Comparison of ENCODE assay signal across 10 cellular contexts in the genomic region with DNA sequence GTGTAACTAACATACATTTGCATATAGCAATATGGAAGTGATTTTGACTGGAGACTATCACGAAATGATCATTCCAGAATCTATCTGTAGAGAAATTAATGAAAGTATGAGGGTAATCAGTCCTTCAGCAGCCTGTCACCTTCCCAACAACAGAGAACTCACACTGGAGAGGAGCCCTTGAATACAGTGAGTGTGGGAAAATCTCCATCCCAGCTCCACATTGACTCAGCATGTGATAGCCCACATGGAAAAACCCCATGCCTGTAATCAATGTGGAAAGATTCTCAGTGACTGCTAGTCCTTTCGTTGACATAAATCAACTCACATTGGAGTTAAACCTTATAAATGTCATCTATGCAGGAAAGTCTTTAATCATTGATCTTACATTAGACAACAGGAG.
"Had no signal": no experiment of that assay in that cellular context is flagged by ENCODE, and none has a peak within 500 bp of the region (broad histone marks: within the 10 kb centered on the region; RNA-seq: fewer than 3 reads in every experiment).

No MANE protein-coding gene starts in this region.

- H3K4me3 ChIP-seq: GM23248 had no signal

- H3K9ac ChIP-seq: GM23248, KMS-11 had no signal

- H2AFZ ChIP-seq: GM23248 had no signal

- DNase-seq: GM23248, GOT3, H9, HCEC 1CT, IMR-90, Karpas-422, KBM-7 had no signal

- H3K27ac ChIP-seq: GM23248, KMS-11 had no signal

- H3K4me2 ChIP-seq: KMS-11 had no signal

- FAIRE-seq: H54, HTR-8/SVneo had no signal
